In genomic region chr14:59305836-59306555, GRCh38 we compare ENCODE assay signal across 15 cellular contexts.
DNase-seq lines count a peak whose midpoint lies in the region; ATAC-seq and TF ChIP-seq lines count a peak whose summit lies in the region.
"Had no signal": no experiment of that assay in that cellular context is flagged by ENCODE, and none has a peak within 500 bp of the region (broad histone marks: within the 10 kb centered on the region; RNA-seq: fewer than 3 reads in every experiment).

No MANE protein-coding gene starts in this region.

- no peaks in the 10 kb centered on the region for H3K36me3 Mint-ChIP-seq in progenitor cell of endocrine pancreas (ENCODE audit: insufficient read depth)
- H3K36me3 Mint-ChIP-seq: naive B cell had no signal

- no peak overlapping the region for H3K4me3 ChIP-seq in DND-41 (ENCODE audit: low read depth in 1 of 2, low read length in 2 of 2)
- H3K4me3 ChIP-seq in SK-N-MC = 0 out of 2 replicates have a peak overlapping the region, but pooled peaks have one; percentile 1
- H3K4me3 ChIP-seq in fibroblast of mammary gland (ENCODE audit: control insufficient read depth, low read depth, low read length) = no peak overlapping the region
- H3K4me3 ChIP-seq: HAP-1, skin epidermis had no signal

- no peak for TF ChIP-seq CTCF in DND-41 (IDR thresholded peaks at IDR 0.05; ENCODE audit: borderline replicate concordance, extremely low read depth, low read length, poor library complexity, severe bottlenecking)
- TF ChIP-seq CTCF in fibroblast of mammary gland (conservative IDR thresholded peaks at IDR 0.05; ENCODE audit: control insufficient read depth, insufficient read depth, low read depth, low read length) = no peak
- no peak for TF ChIP-seq CTCF in progenitor cell of endocrine pancreas (IDR thresholded peaks at IDR 0.05; ENCODE audit: unreplicated experiment)
- TF ChIP-seq CTCF in GM10266 (IDR thresholded peaks at IDR 0.05; ENCODE audit: control insufficient read depth, insufficient read depth, low read depth, missing control alignments) = no peak

- H3K36me3 ChIP-seq in DND-41 (ENCODE audit: insufficient read depth, low read length) = no peaks in the 10 kb centered on the region
- H3K36me3 ChIP-seq in SK-N-MC (ENCODE audit: insufficient read depth, low read length) = no peaks in the 10 kb centered on the region
- H3K36me3 ChIP-seq: HAP-1 had no signal

- DNase-seq in DND-41 (no peak), SK-N-MC (ENCODE audit: low read depth, low spot score) (no peak), fibroblast of mammary gland (ENCODE audit: low read depth) (peak; percentile 33), progenitor cell of endocrine pancreas (ENCODE audit: low spot score, unreplicated experiment) (no peak), GM10266 (ENCODE audit: extremely low spot score) (no peak), glomerular visceral epithelial cell (ENCODE audit: extremely low spot score) (no peak)
- DNase-seq in activated CD4-positive, alpha-beta T cell treated with anti-CD3 and anti-CD28 coated beads, Interleukin-2, amount 50 U/mL, for 1 hour = no peak
- DNase-seq: activated CD4-positive, alpha-beta memory T cell treated with anti-CD3 and anti-CD28 coated beads, Interleukin-2, amount 10 ng/mL, durations not matched to agents 7 days and 5 days; activated naive CD4-positive, alpha-beta T cell treated with anti-CD3 and anti-CD28 coated beads, Interleukin-2, amount 10 ng/mL, durations not matched to agents 7 days and 5 days; naive B cell had no signal

- peak overlapping the region; percentile 61 for H3K27ac Mint-ChIP-seq in progenitor cell of endocrine pancreas
- H3K27ac Mint-ChIP-seq: activated CD4-positive, alpha-beta memory T cell treated with anti-CD3 and anti-CD28 coated beads, Interleukin-2, amount 10 ng/mL, durations not matched to agents 7 days and 5 days; activated naive CD4-positive, alpha-beta T cell treated with anti-CD3 and anti-CD28 coated beads, Interleukin-2, amount 10 ng/mL, durations not matched to agents 7 days and 5 days; T-helper 2 cell treated with Interferon-gamma antibody and Interleukin-4, amounts not matched to agents 5 μg/mL and 100 μg/mL, for 36 hours had no signal

- H3K4me1 Mint-ChIP-seq in progenitor cell of endocrine pancreas (ENCODE audit: low read depth) = peaks cover 16% of the 10 kb centered on the region

- ATAC-seq in DND-41 (ENCODE audit: insufficient read depth, low read depth) = no peak
- ATAC-seq in GM21423 (IDR thresholded peaks at IDR 0.05; ENCODE audit: unreplicated experiment) = no peak

- H3K79me2 ChIP-seq in DND-41 (ENCODE audit: insufficient read depth, low read length) = no peaks in the 10 kb centered on the region

- no peaks in the 10 kb centered on the region for H3K9me3 Mint-ChIP-seq in progenitor cell of endocrine pancreas (ENCODE audit: low read depth)
- H3K9me3 Mint-ChIP-seq: activated CD4-positive, alpha-beta memory T cell treated with anti-CD3 and anti-CD28 coated beads, Interleukin-2, amount 10 ng/mL, durations not matched to agents 7 days and 5 days; activated naive CD4-positive, alpha-beta T cell treated with anti-CD3 and anti-CD28 coated beads, Interleukin-2, amount 10 ng/mL, durations not matched to agents 7 days and 5 days; CD4-positive, CD25-positive, alpha-beta regulatory T cell; naive B cell; T-helper 2 cell treated with Interferon-gamma antibody and Interleukin-4, amounts not matched to agents 5 μg/mL and 100 μg/mL, for 36 hours had no signal

- H3K27me3 Mint-ChIP-seq in progenitor cell of endocrine pancreas = no peaks in the 10 kb centered on the region
- H3K27me3 Mint-ChIP-seq: activated CD4-positive, alpha-beta memory T cell treated with anti-CD3 and anti-CD28 coated beads, Interleukin-2, amount 10 ng/mL, durations not matched to agents 7 days and 5 days; activated naive CD4-positive, alpha-beta T cell treated with anti-CD3 and anti-CD28 coated beads, Interleukin-2, amount 10 ng/mL, durations not matched to agents 7 days and 5 days; CD4-positive, CD25-positive, alpha-beta regulatory T cell; naive B cell had no signal

- H3K4me3 Mint-ChIP-seq in progenitor cell of endocrine pancreas (ENCODE audit: low read depth) = no peak overlapping the region
- H3K4me3 Mint-ChIP-seq: activated CD4-positive, alpha-beta memory T cell treated with anti-CD3 and anti-CD28 coated beads, Interleukin-2, amount 10 ng/mL, durations not matched to agents 7 days and 5 days; activated naive CD4-positive, alpha-beta T cell treated with anti-CD3 and anti-CD28 coated beads, Interleukin-2, amount 10 ng/mL, durations not matched to agents 7 days and 5 days; CD4-positive, CD25-positive, alpha-beta regulatory T cell; naive B cell; T-helper 2 cell treated with Interferon-gamma antibody and Interleukin-4, amounts not matched to agents 5 μg/mL and 100 μg/mL, for 36 hours had no signal

- no peak overlapping the region for H2AFZ ChIP-seq in DND-41 (ENCODE audit: low read depth, low read length)

- H4K20me1 ChIP-seq in DND-41 (ENCODE audit: insufficient read depth, low read length) = no peaks in the 10 kb centered on the region

- H3K27ac ChIP-seq in DND-41 (ENCODE audit: low read length) (peak overlapping the region; percentile 41), SK-N-MC (peak overlapping the region; percentile 44; the same call in 1 of the 2 replicates)

- H3K9me3 ChIP-seq in DND-41 (ENCODE audit: insufficient read depth, low read length, severe bottlenecking) (no peaks in the 10 kb centered on the region), SK-N-MC (ENCODE audit: low read depth, low read length) (no peaks in the 10 kb centered on the region)
- H3K9me3 ChIP-seq: HAP-1 had no signal

- H3K9ac ChIP-seq in DND-41 (ENCODE audit: low read depth, low read length) (no peak overlapping the region), SK-N-MC (ENCODE audit: insufficient read length) (no peak overlapping the region)

- peaks cover 45% of the 10 kb centered on the region for H3K4me1 ChIP-seq in DND-41 (ENCODE audit: insufficient read depth, low read length)

- peak overlapping the region; percentile 14; the same call in 1 of the 2 replicates for H3K4me2 ChIP-seq in DND-41 (ENCODE audit: insufficient read depth, low read length)

- H3K27me3 ChIP-seq in DND-41 (ENCODE audit: insufficient read depth, low read length, poor library complexity) = no peaks in the 10 kb centered on the region
